Comparison of ENCODE assay signal across 1 cellular context in genomic region chr6:38639498-38640215, GRCh38.
A peak's percentile ranks its signal among the peaks of the same experiment; 100 is the strongest.
TF ChIP-seq lines count a peak whose summit lies in the region.

Gene BTBD9, minus strand, starts transcription at chr6:38639929.

TF ChIP-seq in HEK293, 187 proteins besides CTCF, POLR2A, EP300 and RAD21 (continued from another document and continues in another):
- TF ChIP-seq INSM2 (tag by site-specific recombination; IDR thresholded peaks at IDR 0.05) (no peak), ZNF639 (tag by site-specific recombination; IDR thresholded peaks at IDR 0.05) (no peak), KLF10 (tag by site-specific recombination; IDR thresholded peaks at IDR 0.05) (peak; percentile 58; the same call in 1 of the 2 replicates), ZFP41 (tag by site-specific recombination; IDR thresholded peaks at IDR 0.05; ENCODE audit: borderline replicate concordance) (no peak), ZNF121 (tag by site-specific recombination; IDR thresholded peaks at IDR 0.05) (no peak), ZNF747 (tag by site-specific recombination; IDR thresholded peaks at IDR 0.05) (no peak), ZBTB21 (tag by site-specific recombination; IDR thresholded peaks at IDR 0.05) (peak; percentile 100), GLI4 (tag by site-specific recombination; IDR thresholded peaks at IDR 0.05) (no peak), ZNF530 (tag by site-specific recombination; IDR thresholded peaks at IDR 0.05; ENCODE audit: low read depth) (no peak), IKZF3 (tag by site-specific recombination; IDR thresholded peaks at IDR 0.05) (peak; percentile 34; the same call in 1 of the 2 replicates), ELK4 (IDR thresholded peaks at IDR 0.05; ENCODE audit: borderline replicate concordance, low read depth, low read length) (no peak), ZNF184 (tag by site-specific recombination; IDR thresholded peaks at IDR 0.05) (no peak), ZSCAN30 (tag by site-specific recombination; IDR thresholded peaks at IDR 0.05) (peak; percentile 83), ZBTB7A (tag by site-specific recombination; IDR thresholded peaks at IDR 0.05; ENCODE audit: low read depth) (no peak), ZBTB1 (tag by site-specific recombination; IDR thresholded peaks at IDR 0.05) (no peak), TSHZ1 (tag by site-specific recombination; IDR thresholded peaks at IDR 0.05; ENCODE audit: borderline replicate concordance) (no peak), ZNF16 (tag by site-specific recombination; IDR thresholded peaks at IDR 0.05; ENCODE audit: low read depth) (no peak), SCRT2 (tag by site-specific recombination; IDR thresholded peaks at IDR 0.05) (no peak), ZNF626 (tag by site-specific recombination; IDR thresholded peaks at IDR 0.05) (no peak), SP2 (tag by site-specific recombination; IDR thresholded peaks at IDR 0.05) (peak; percentile 23), ZNF112 (tag by site-specific recombination; IDR thresholded peaks at IDR 0.05) (no peak), ZNF670 (tag by site-specific recombination; IDR thresholded peaks at IDR 0.05; ENCODE audit: low read depth) (no peak), SP7 (tag by site-specific recombination; IDR thresholded peaks at IDR 0.05) (no peak; the same call in 1 of the 2 replicates), MEIS1 (CRISPR knock-in tag; IDR thresholded peaks at IDR 0.05; ENCODE audit: borderline replicate concordance) (no peak), HOXA7 (CRISPR knock-in tag; IDR thresholded peaks at IDR 0.05; ENCODE audit: borderline replicate concordance) (no peak), ZNF629 (tag by site-specific recombination; IDR thresholded peaks at IDR 0.05) (peak; percentile 100), ZSCAN16 (tag by site-specific recombination; IDR thresholded peaks at IDR 0.05) (no peak), ZNF274 (IDR thresholded peaks at IDR 0.05; ENCODE audit: low read length) (no peak), ZNF274 (tag by site-specific recombination; IDR thresholded peaks at IDR 0.05; ENCODE audit: borderline replicate concordance) (no peak), ZBTB17 (tag by site-specific recombination; IDR thresholded peaks at IDR 0.05) (peak; percentile 89), ZNF600 (tag by site-specific recombination; IDR thresholded peaks at IDR 0.05) (no peak; the same call in none of the 2 replicates), KLF16 (tag by site-specific recombination; IDR thresholded peaks at IDR 0.05) (peak; percentile 46; the same call in 1 of the 2 replicates), ZSCAN4 (tag by site-specific recombination; IDR thresholded peaks at IDR 0.05) (no peak), KLF17 (tag by site-specific recombination; IDR thresholded peaks at IDR 0.05) (peak; percentile 54), ZBTB8A (tag by site-specific recombination; IDR thresholded peaks at IDR 0.05) (peak; percentile 58), ZNF792 (tag by site-specific recombination; IDR thresholded peaks at IDR 0.05) (no peak), SP3 (tag by site-specific recombination; IDR thresholded peaks at IDR 0.05) (peak; percentile 71), ZNF292 (tag by site-specific recombination; IDR thresholded peaks at IDR 0.05; ENCODE audit: borderline replicate concordance, low read depth) (no peak), BCL11B (tag by site-specific recombination; IDR thresholded peaks at IDR 0.05; ENCODE audit: low read depth) (no peak), ZNF510 (tag by site-specific recombination; IDR thresholded peaks at IDR 0.05; ENCODE audit: insufficient replicate concordance) (no peak), PBX3 (CRISPR knock-in tag; IDR thresholded peaks at IDR 0.05) (peak; percentile 94), ZNF394 (tag by site-specific recombination; IDR thresholded peaks at IDR 0.05; ENCODE audit: borderline replicate concordance) (no peak; the same call in 1 of the 2 replicates), PRDM6 (tag by site-specific recombination; IDR thresholded peaks at IDR 0.05) (no peak), ZNF621 (tag by site-specific recombination; IDR thresholded peaks at IDR 0.05) (no peak), ZNF18 (tag by site-specific recombination; IDR thresholded peaks at IDR 0.05) (no peak), BCL6B (tag by site-specific recombination; IDR thresholded peaks at IDR 0.05) (no peak), ZNF76 (tag by site-specific recombination; IDR thresholded peaks at IDR 0.05; ENCODE audit: borderline replicate concordance, low read depth) (no peak; the same call in 1 of the 2 replicates), ZNF785 (tag by site-specific recombination; IDR thresholded peaks at IDR 0.05) (no peak), MZF1 (tag by site-specific recombination; IDR thresholded peaks at IDR 0.05; ENCODE audit: borderline replicate concordance) (no peak), SALL2 (tag by site-specific recombination; IDR thresholded peaks at IDR 0.05; ENCODE audit: borderline replicate concordance) (no peak), WT1 (tag by site-specific recombination; IDR thresholded peaks at IDR 0.05) (0 out of 2 replicates have a peak, but pooled peaks have one; percentile 11), ZNF214 (tag by site-specific recombination; IDR thresholded peaks at IDR 0.05; ENCODE audit: borderline replicate concordance) (no peak), ZNF580 (tag by site-specific recombination; IDR thresholded peaks at IDR 0.05) (0 out of 2 replicates have a peak, but pooled peaks have one; percentile 65), ZNF19 (tag by site-specific recombination; IDR thresholded peaks at IDR 0.05; ENCODE audit: low read depth) (no peak)
